ENCODE assay signal across 11 cellular contexts in genomic region chr7:128915271-128915819, GRCh38. TPM values are rescaled to one million over a fixed set of nuclear protein-coding genes. Genes with fewer than 3 reads are reported as not detected.
A peak's percentile ranks its signal among the peaks of the same experiment; 100 is the strongest.
DNase-seq lines count a peak whose midpoint lies in the region; ATAC-seq, FAIRE-seq and TF ChIP-seq lines count a peak whose summit lies in the region.
"Had no signal": no experiment of that assay in that cellular context is flagged by ENCODE, and none has a peak within 500 bp of the region (broad histone marks: within the 10 kb centered on the region; RNA-seq: fewer than 3 reads in every experiment).

No MANE protein-coding gene starts in this region.

- peaks cover 28% of the 10 kb centered on the region for H3K4me1 ChIP-seq in BLaER1
- peaks cover 0 to 6% of the 10 kb centered on the region in 2 donors for H3K4me1 ChIP-seq in kidney (ENCODE audit: control insufficient read depth in 1 of 2, insufficient read depth in 1 of 2, low read depth in 1 of 2, low read length in 2 of 2)

- H3K4me1 Mint-ChIP-seq in natural killer cell treated with Interleukin-12 subunit alpha and Interleukin-12 subunit beta and Interleukin-15 and Interleukin-18, amount 100 ng/mL, for 72 hours (ENCODE audit: low read depth in 2 of 2): peaks cover 5 to 8% of the 10 kb centered on the region in 2 donors

- H3K36me3 Mint-ChIP-seq in natural killer cell treated with Interleukin-12 subunit alpha and Interleukin-12 subunit beta and Interleukin-15 and Interleukin-18, amount 100 ng/mL, for 72 hours: no peaks in the 10 kb centered on the region

- H3K4me3 Mint-ChIP-seq in natural killer cell treated with Interleukin-12 subunit alpha and Interleukin-12 subunit beta and Interleukin-15 and Interleukin-18, amount 100 ng/mL, for 72 hours: peak overlapping the region; percentile 15

- H3K4me2 ChIP-seq in BLaER1: peak overlapping the region; percentile 36

- peak; percentile 53 for DNase-seq in GM20000 (ENCODE audit: low spot score)
- peak; percentile 67 for DNase-seq in coronary artery (ENCODE audit: low spot score)
- peak; percentile 50 for DNase-seq in natural killer cell treated with Interleukin-12 subunit alpha and Interleukin-12 subunit beta and Interleukin-15 and Interleukin-18, amount 100 ng/mL, for 72 hours (ENCODE audit: low spot score)
- no peak for DNase-seq in UCSD-AML1 (lab: John Stamatoyannopoulos, UW; ENCODE audit: unreplicated experiment)
- no peak for DNase-seq in DMS153 treated with DMSO at 0.1 percent for 48 hours (lab: John Stamatoyannopoulos, UW; ENCODE audit: unreplicated experiment)
- DNase-seq in NCI-H748 (lab: John Stamatoyannopoulos, UW; ENCODE audit: unreplicated experiment): no peak
- no peak for DNase-seq in kidney
- DNase-seq: activated CD4-positive, alpha-beta T cell treated with anti-CD3 and anti-CD28 coated beads for 4 hours; DMS153; small intestine had no signal

- H4K20me1 ChIP-seq in BLaER1: no peaks in the 10 kb centered on the region

- H3K27ac ChIP-seq in BLaER1: no peak overlapping the region
- H3K27ac ChIP-seq in coronary artery: no peak overlapping the region
- H3K27ac ChIP-seq in kidney (ENCODE audit: low read depth in 2 of 2, low read length in 2 of 2): no peak overlapping the region

- no peak overlapping the region for H3K27ac Mint-ChIP-seq in natural killer cell treated with Interleukin-12 subunit alpha and Interleukin-12 subunit beta and Interleukin-15 and Interleukin-18, amount 100 ng/mL, for 72 hours

- ATAC-seq in natural killer cell treated with Interleukin-12 subunit alpha and Interleukin-12 subunit beta and Interleukin-15 and Interleukin-18, amount 100 ng/mL, for 72 hours: no peak

- H3K9ac ChIP-seq in BLaER1: no peak overlapping the region
- no peak overlapping the region for H3K9ac ChIP-seq in kidney (ENCODE audit: low read length in 2 of 2)

- H3K36me3 ChIP-seq in BLaER1 (no peaks in the 10 kb centered on the region), kidney (ENCODE audit: control insufficient read depth in 1 of 2, insufficient read depth in 2 of 2, low read length in 2 of 2) (no peaks in the 10 kb centered on the region)

- FAIRE-seq in kidney (lab: Jason Lieb, UNC): no peak
- FAIRE-seq: small intestine had no signal

- H3K27me3 Mint-ChIP-seq in natural killer cell treated with Interleukin-12 subunit alpha and Interleukin-12 subunit beta and Interleukin-15 and Interleukin-18, amount 100 ng/mL, for 72 hours: peaks cover 49% of the 10 kb centered on the region in 2 donors

- H3K4me3 ChIP-seq in BLaER1: no peak overlapping the region
- peak overlapping the region; percentile 40 for H3K4me3 ChIP-seq in coronary artery
- H3K4me3 ChIP-seq in kidney (ENCODE audit: low read length in 2 of 2): no peak overlapping the region

- H3K9me3 ChIP-seq in BLaER1 (no peaks in the 10 kb centered on the region), kidney (ENCODE audit: control insufficient read depth in 1 of 2, low read length in 2 of 2) (no peaks in the 10 kb centered on the region)

- no peaks in the 10 kb centered on the region for H3K9me3 Mint-ChIP-seq in natural killer cell treated with Interleukin-12 subunit alpha and Interleukin-12 subunit beta and Interleukin-15 and Interleukin-18, amount 100 ng/mL, for 72 hours

- TF ChIP-seq CTCF in GM20000 (IDR thresholded peaks at IDR 0.05; ENCODE audit: extremely low read depth, missing control alignments) (no peak), coronary artery (IDR thresholded peaks at IDR 0.05) (no peak), kidney (IDR thresholded peaks at IDR 0.05; ENCODE audit: borderline replicate concordance, extremely low read depth, insufficient read depth) (no peak)

- intact Hi-C loops in kidney (cut with DNase I): no loop called here

- peaks cover 80% of the 10 kb centered on the region for H3K27me3 ChIP-seq in BLaER1

RNA-seq across cellular contexts. Expression of gene KCP, which starts 4.8 kb away (rescaled TPM):
- 1 to 10 TPM in 1 of 2 donors, under 1 TPM in 1; 0.17 to 1.1 TPM for total RNA-seq in natural killer cell treated with Interleukin-12 subunit alpha and Interleukin-12 subunit beta and Interleukin-15 and Interleukin-18, amount 100 ng/mL, for 72 hours
- total RNA-seq in kidney: 44.6 TPM
- 7.7 TPM for polyA plus RNA-seq in kidney (ENCODE audit: insufficient read depth, low read depth, low replicate concordance)

RNA-seq across cellular contexts. Expression of gene IRF5, which starts 22.4 kb away (rescaled TPM):
- 10 to 100 TPM; 26.5 to 43.4 TPM for total RNA-seq in natural killer cell treated with Interleukin-12 subunit alpha and Interleukin-12 subunit beta and Interleukin-15 and Interleukin-18, amount 100 ng/mL, for 72 hours
- total RNA-seq in kidney: 27.1 TPM
- 13.0 TPM for polyA plus RNA-seq in kidney (ENCODE audit: insufficient read depth, low read depth, low replicate concordance)

RNA-seq across cellular contexts. Expression of gene ATP6V1F, which starts 52.7 kb away (rescaled TPM):
- total RNA-seq in natural killer cell treated with Interleukin-12 subunit alpha and Interleukin-12 subunit beta and Interleukin-15 and Interleukin-18, amount 100 ng/mL, for 72 hours: 100 to 1,000 TPM; 115 to 145 TPM
- 161 TPM for total RNA-seq in kidney
- polyA plus RNA-seq in kidney (ENCODE audit: insufficient read depth, low read depth, low replicate concordance): 684 TPM

Comparison
In these comparisons a context has a peak if more than half of its experiments do, and no peak if none do; other contexts are left out.
1. DNase-seq: peak in GM20000 (single experiment), coronary artery (single experiment) and natural killer cell treated with Interleukin-12 subunit alpha and Interleukin-12 subunit beta and Interleukin-15 and Interleukin-18, amount 100 ng/mL, for 72 hours (single experiment); none in UCSD-AML1 (single experiment), DMS153 treated with DMSO at 0.1 percent for 48 hours (single experiment), NCI-H748 (single experiment) and kidney (single experiment).
2. RNA of gene KCP, which starts 4.8 kb away (total RNA-seq): 44.6 TPM in kidney (single experiment); 0.17 to 1.1 TPM in natural killer cell treated with Interleukin-12 subunit alpha and Interleukin-12 subunit beta and Interleukin-15 and Interleukin-18, amount 100 ng/mL, for 72 hours; every median in the first group is over 10 times any median in the second.